In the genomic region with DNA sequence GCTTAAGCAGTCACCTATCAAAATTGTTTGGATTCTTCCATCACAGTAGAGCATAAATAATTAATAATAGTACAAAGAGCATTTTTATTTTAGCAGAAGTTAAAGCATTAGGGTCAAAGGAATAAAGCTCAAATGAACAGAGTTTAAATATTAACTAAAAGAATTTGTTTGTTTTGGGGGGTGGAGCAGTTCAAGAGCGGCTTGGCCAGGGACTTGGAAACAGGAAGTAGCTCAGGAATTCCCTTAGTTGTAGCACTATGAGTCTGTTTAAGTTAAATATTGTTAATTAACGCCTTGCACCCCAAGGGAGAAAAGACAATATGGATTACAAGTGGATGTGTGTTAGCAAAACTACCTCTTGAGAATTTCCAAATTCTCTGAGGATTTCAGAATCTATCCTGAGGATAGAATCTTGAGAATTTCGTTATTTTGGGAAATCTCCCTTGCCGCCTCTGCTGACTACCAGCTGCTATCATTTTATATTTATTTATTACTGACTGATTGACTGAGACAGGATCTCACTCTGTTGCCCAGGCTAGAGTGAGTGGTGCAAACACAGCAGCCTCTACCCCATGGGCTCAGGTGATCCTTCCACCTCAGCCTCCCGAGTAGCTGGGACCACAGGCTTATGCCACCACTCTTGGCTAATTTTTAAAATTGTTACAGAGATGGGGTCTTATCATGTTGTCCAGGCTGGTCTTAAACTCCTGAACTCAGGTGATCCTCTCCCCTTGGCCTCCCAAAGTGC, we compare ENCODE assay signal across 14 cellular contexts.
A peak's percentile ranks its signal among the peaks of the same experiment; 100 is the strongest.
DNase-seq lines count a peak whose midpoint lies in the region; ATAC-seq, FAIRE-seq and TF ChIP-seq lines count a peak whose summit lies in the region.
"Had no signal": no experiment of that assay in that cellular context is flagged by ENCODE, and none has a peak within 500 bp of the region (broad histone marks: within the 10 kb centered on the region; RNA-seq: fewer than 3 reads in every experiment).

No MANE protein-coding gene starts in this region.

- no peak for TF ChIP-seq POLR2A in spleen (IDR thresholded peaks at IDR 0.05)

- H3K4me3 ChIP-seq in spleen = no peak overlapping the region
- H3K4me3 ChIP-seq: suprapubic skin had no signal

- no peak overlapping the region for H3K4me3 Mint-ChIP-seq in T-helper 17 cell
- H3K4me3 Mint-ChIP-seq: activated CD4-positive, alpha-beta memory T cell treated with anti-CD3 and anti-CD28 coated beads for 36 hours had no signal

- H3K4me1 ChIP-seq in spleen = peaks cover 17 to 57% (median 41%) of the 10 kb centered on the region in 6 donors

- TF ChIP-seq CTCF in spleen (IDR thresholded peaks at IDR 0.05 in 8 of 11, conservative IDR thresholded peaks at IDR 0.05 in 3 of 11) (no peak), RWPE1 (conservative IDR thresholded peaks at IDR 0.05; ENCODE audit: low read depth) (no peak)

- no peaks in the 10 kb centered on the region for H3K27me3 Mint-ChIP-seq in T-helper 17 cell
- H3K27me3 Mint-ChIP-seq: activated CD4-positive, alpha-beta memory T cell treated with anti-CD3 and anti-CD28 coated beads for 36 hours had no signal

- intact Hi-C loops in spleen (cut with DNase I; ENCODE audit: low total_unique reads) = no loop called here

- no peaks in the 10 kb centered on the region for H3K36me3 ChIP-seq in spleen
- H3K36me3 ChIP-seq: suprapubic skin had no signal

- no peak for ATAC-seq in T-helper 17 cell
- no peak for ATAC-seq in HG03139 (IDR thresholded peaks at IDR 0.05; ENCODE audit: unreplicated experiment)
- ATAC-seq: naive thymus-derived CD4-positive, alpha-beta T cell; sciatic nerve had no signal

- H3K36me3 Mint-ChIP-seq in T-helper 17 cell (ENCODE audit: low read depth) = no peaks in the 10 kb centered on the region
- H3K36me3 Mint-ChIP-seq: activated CD4-positive, alpha-beta memory T cell treated with anti-CD3 and anti-CD28 coated beads for 36 hours; naive thymus-derived CD4-positive, alpha-beta T cell had no signal

- POLR2A ChIA-PET in RWPE1 (lab: Yijun Ruan, JAX; ENCODE audit: low non-redundant PET) = no interaction called here

- DNase-seq in GM19239 (ENCODE audit: insufficient read length, low spot score) (no peak), T-helper 17 cell (no peak), kidney glomerular epithelial cell (lab: John Stamatoyannopoulos, UW) (peak; percentile 70), spleen (no peak), NCI-H1694 (lab: John Stamatoyannopoulos, UW) (no peak), amniotic stem cell (lab: John Stamatoyannopoulos, UW) (no peak), RWPE1 (ENCODE audit: low spot score) (no peak)
- DNase-seq: activated CD4-positive, alpha-beta memory T cell treated with anti-CD3 and anti-CD28 coated beads for 36 hours; activated naive CD4-positive, alpha-beta T cell treated with Interleukin-2 at 50 U/mL for 16 hours; Karpas-422; naive thymus-derived CD4-positive, alpha-beta T cell had no signal

- peak overlapping the region; percentile 85 for H3K27ac Mint-ChIP-seq in T-helper 17 cell
- H3K27ac Mint-ChIP-seq: activated CD4-positive, alpha-beta memory T cell treated with anti-CD3 and anti-CD28 coated beads for 36 hours had no signal

- no peaks in the 10 kb centered on the region for H3K27me3 ChIP-seq in spleen (replicated peaks in 1 of 7)
- H3K27me3 ChIP-seq: suprapubic skin had no signal

- peak; percentile 81 for FAIRE-seq in GM19239 (lab: Jason Lieb, UNC)

- H3K27ac ChIP-seq in spleen = peak overlapping the region; percentile 16 to 91 (median 84)
- H3K27ac ChIP-seq in RWPE1 = no peak overlapping the region
- H3K27ac ChIP-seq: suprapubic skin had no signal

- peaks cover 17% of the 10 kb centered on the region for H3K4me1 Mint-ChIP-seq in T-helper 17 cell

- WGBS in spleen, 5 donors = 53 to 60% (median 59%) methylated on average over 5 of the region's 5 CpGs

- CTCF ChIA-PET in RWPE1 (lab: Yijun Ruan, JAX) = no interaction called here

- no peaks in the 10 kb centered on the region for H3K9me3 ChIP-seq in T-helper 17 cell (ENCODE audit: control insufficient read depth, low read length, poor library complexity, severe bottlenecking)
- no peaks in the 10 kb centered on the region for H3K9me3 ChIP-seq in spleen
- H3K9me3 ChIP-seq: suprapubic skin had no signal
